ENCODE assay signal across 21 cellular contexts in genomic region chr22:43857367-43857766, GRCh38.
"Had no signal": no experiment of that assay in that cellular context is flagged by ENCODE, and none has a peak within 500 bp of the region (broad histone marks: within the 10 kb centered on the region; RNA-seq: fewer than 3 reads in every experiment).

No MANE protein-coding gene starts in this region.

- H3K36me3 ChIP-seq: colonic mucosa, esophagus muscularis mucosa, esophagus squamous epithelium, gastrocnemius medialis, gastroesophageal sphincter, heart left ventricle, heart right ventricle had no signal

- H3K4me1 ChIP-seq: colonic mucosa, foreskin keratinocyte, gastrocnemius medialis, heart right ventricle had no signal

- DNase-seq: colonic mucosa; cortex of kidney; dermis blood vessel endothelial cell; effector CD4-positive, alpha-beta T cell; effector CD8-positive, alpha-beta T cell; effector memory CD4-positive, alpha-beta T cell; effector memory CD8-positive, alpha-beta T cell; erythroblast; esophagus squamous epithelium; foreskin fibroblast; foreskin keratinocyte; foreskin melanocyte; glutamatergic neuron; heart left ventricle; heart right ventricle had no signal

- H3K27ac ChIP-seq: colonic mucosa, coronary artery, dorsolateral prefrontal cortex, epithelial cell of prostate, esophagus muscularis mucosa, esophagus squamous epithelium, foreskin keratinocyte, gastrocnemius medialis, gastroesophageal sphincter, heart left ventricle, heart right ventricle had no signal

- H3K4me3 ChIP-seq: colonic mucosa, coronary artery, dorsolateral prefrontal cortex, esophagus muscularis mucosa, esophagus squamous epithelium, gastrocnemius medialis, gastroesophageal sphincter, heart left ventricle, heart right ventricle had no signal

- H3K9me3 ChIP-seq: colonic mucosa, gastrocnemius medialis had no signal
